Comparison of ENCODE assay signal across 17 cellular contexts in genomic region chr19:55362990-55363716, GRCh38. TPM values are rescaled to one million over a fixed set of nuclear protein-coding genes. Genes with fewer than 3 reads are reported as not detected.
"Had no signal": no experiment of that assay in that cellular context is flagged by ENCODE, and none has a peak within 500 bp of the region (broad histone marks: within the 10 kb centered on the region; RNA-seq: fewer than 3 reads in every experiment).

Gene GARIN5B, minus strand, starts transcription at chr19:55363260. Its CDS starts 194 bp downstream, at chr19:55363066.

- H3K4me3 ChIP-seq: colonic mucosa, esophagus squamous epithelium, left ventricle myocardium inferior, prostate gland, upper lobe of left lung had no signal

- H3K36me3 ChIP-seq: colonic mucosa, esophagus squamous epithelium, left ventricle myocardium inferior, prostate gland, upper lobe of left lung had no signal

- DNase-seq: activated naive CD8-positive, alpha-beta T cell treated with anti-CD3 and anti-CD28 coated beads for 36 hours; amygdala; central memory CD4-positive, alpha-beta T cell; colonic mucosa; esophagus squamous epithelium; left ventricle myocardium inferior; right cardiac atrium; small intestine; stimulated activated CD4-positive, alpha-beta T cell treated with anti-CD3 and anti-CD28 coated beads, Interleukin-4, amount 100 ng/mL, for 4 hours; stimulated activated CD8-positive, alpha-beta memory T cell treated with anti-CD3 and anti-CD28 coated beads, Interleukin-4, amount 100 ng/mL, for 48 hours; stimulated activated naive CD8-positive, alpha-beta T cell treated with anti-CD3 and anti-CD28 coated beads, Interleukin-15, Interleukin-2, amounts not matched to agents 100 U/mL and 50 U/mL, for 24 hours had no signal

- ATAC-seq: activated CD4-positive, CD25-positive, alpha-beta regulatory T cell treated with anti-CD3 and anti-CD28 coated beads, Interleukin-2, amount 50 U/mL, for 24 hours; natural killer cell treated with Interleukin-12 subunit alpha and Interleukin-12 subunit beta and Interleukin-15 and Interleukin-18, amount 100 ng/mL, for 72 hours; stimulated activated naive CD8-positive, alpha-beta T cell treated with anti-CD3 and anti-CD28 coated beads, Interleukin-15, Interleukin-2, amounts not matched to agents 100 U/mL and 50 U/mL, for 24 hours had no signal

- H3K9me3 ChIP-seq: colonic mucosa, esophagus squamous epithelium, left ventricle myocardium inferior, prostate gland, upper lobe of left lung had no signal

- H3K27ac ChIP-seq: colonic mucosa, esophagus squamous epithelium, left ventricle myocardium inferior, prostate gland, upper lobe of left lung had no signal

- H3K4me1 ChIP-seq: colonic mucosa, esophagus squamous epithelium, left ventricle myocardium inferior, prostate gland, upper lobe of left lung had no signal

RNA-seq across cellular contexts. Expression of gene GARIN5B, which starts in this region (rescaled TPM):
- total RNA-seq: activated CD8-positive, alpha-beta memory T cell treated with anti-CD3 and anti-CD28 coated beads for 36 hours; activated naive CD8-positive, alpha-beta T cell treated with anti-CD3 and anti-CD28 coated beads for 36 hours; colonic mucosa; esophagus squamous epithelium; fibroblast of villous mesenchyme; left ventricle myocardium inferior; natural killer cell treated with Interleukin-12 subunit alpha and Interleukin-12 subunit beta and Interleukin-15 and Interleukin-18, amount 100 ng/mL, for 72 hours; right cardiac atrium; upper lobe of left lung had no signal
- polyA plus RNA-seq: right cardiac atrium, small intestine had no signal
